1 cellular context compared by ENCODE assay signal in genomic region chr18:40911582-40912254, GRCh38.
TF ChIP-seq lines count a peak whose summit lies in the region.

No MANE protein-coding gene starts in this region.

TF ChIP-seq in HepG2, 621 proteins besides CTCF, POLR2A, EP300 and RAD21:
- TF ChIP-seq ZHX1 (CRISPR knock-in tag; IDR thresholded peaks at IDR 0.05; ENCODE audit: low read depth) (no peak), MNT (IDR thresholded peaks at IDR 0.05) (peak; percentile 66), ATF4 (CRISPR knock-in tag; IDR thresholded peaks at IDR 0.05) (peak in 1 of 2 experiments; percentile 50; a peak in 1 of 4 replicates), ZMYM4 (CRISPR knock-in tag; IDR thresholded peaks at IDR 0.05) (no peak), SKI (IDR thresholded peaks at IDR 0.05; ENCODE audit: partially characterized antibody) (no peak), TEF (CRISPR knock-in tag; IDR thresholded peaks at IDR 0.05) (no peak), TAF15 (IDR thresholded peaks at IDR 0.05; ENCODE audit: low read depth, low read length, poor library complexity, severe bottlenecking) (no peak)
TF ChIP-seq in HepG2: peak in this region for 2.
